9 cellular contexts compared by ENCODE assay signal in the genomic region with DNA sequence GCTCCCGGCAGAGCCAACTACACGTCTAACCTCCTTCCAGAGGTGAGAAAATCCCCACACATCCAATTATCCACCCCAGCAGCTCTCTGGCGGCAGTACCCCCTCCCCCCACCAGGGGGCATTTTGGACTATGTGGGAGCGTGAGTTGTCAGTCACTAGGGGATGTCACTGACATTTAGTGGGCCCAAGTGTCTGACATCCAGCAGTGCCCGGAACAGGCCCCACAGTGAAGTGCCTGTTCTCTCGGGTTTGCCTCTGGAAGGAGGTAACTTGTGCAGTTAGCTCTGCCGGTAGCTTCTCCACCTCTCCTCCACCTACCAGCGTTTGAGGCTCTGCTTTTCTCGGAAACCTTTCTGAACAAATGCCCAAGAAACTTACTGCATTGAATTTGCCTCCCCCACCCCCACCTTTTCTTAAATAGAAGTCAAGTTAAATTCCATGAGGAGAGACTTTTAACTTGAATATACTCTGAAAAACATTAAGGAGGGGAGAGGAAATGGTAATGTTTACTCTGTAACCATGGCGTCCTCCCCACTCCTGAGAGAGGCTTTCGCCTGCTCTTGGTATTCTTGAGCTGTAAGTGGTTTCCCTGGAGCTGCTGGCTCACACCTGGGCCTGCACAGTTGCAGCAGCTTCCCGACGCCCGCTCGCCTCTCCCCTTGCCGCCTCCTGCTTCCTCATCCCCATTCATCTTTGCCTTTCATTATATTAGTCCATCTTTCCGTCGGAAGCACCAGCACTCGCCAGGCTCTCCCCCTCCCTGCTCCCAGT.
A peak's percentile ranks its signal among the peaks of the same experiment; 100 is the strongest.
DNase-seq lines count a peak whose midpoint lies in the region; ATAC-seq and TF ChIP-seq lines count a peak whose summit lies in the region.
"Had no signal": no experiment of that assay in that cellular context is flagged by ENCODE, and none has a peak within 500 bp of the region (broad histone marks: within the 10 kb centered on the region; RNA-seq: fewer than 3 reads in every experiment).

No MANE protein-coding gene starts in this region.

- no peaks in the 10 kb centered on the region for H3K36me3 ChIP-seq in right lobe of liver

- no peak overlapping the region for H3K27ac ChIP-seq in right lobe of liver
- H3K27ac ChIP-seq: BLaER1 treated with 17β-estradiol and CSF1 and Interleukin-3, amounts not matched to agents 10 nM and 100 nM had no signal

- DNase-seq in NCI-H2081 (lab: John Stamatoyannopoulos, UW) (peak; percentile 32 to 50), NCI-H2081 treated with DMSO at 0.1 percent for 48 hours (lab: John Stamatoyannopoulos, UW) (no peak), NCI-H2171 (lab: John Stamatoyannopoulos, UW) (peak; percentile 35), cerebellar cortex (ENCODE audit: low spot score) (peak; percentile 47), right lobe of liver (peak in 2 of 3 donors; percentile 65 to 66)
- DNase-seq in activated CD4-positive, CD25-positive, alpha-beta regulatory T cell treated with anti-CD3 and anti-CD28 coated beads, Interleukin-2, amount 50 U/mL, for 16 hours (ENCODE audit: low read depth, low spot score), result peak; percentile 48
- peak; percentile 48 to 65 (median 49) for DNase-seq in stimulated activated CD4-positive, alpha-beta T cell treated with anti-CD3 and anti-CD28 coated beads, TNF-alpha, amount 100 ng/mL, for 4 hours (ENCODE audit: low read depth in 3 of 3)

- H3K4me1 ChIP-seq in right lobe of liver, result peaks cover 0 to 14% (median 0%) of the 10 kb centered on the region in 4 donors

- intact Hi-C loops in right lobe of liver (cut with DNase I), result loop anchor here in 1 of 2 donors (10.0 kb wide), 1 partner anchor 219 kb away; no protein-coding TSS in a partner anchor

- TF ChIP-seq CTCF in right lobe of liver (IDR thresholded peaks at IDR 0.05), result peak; percentile 70 to 87 (median 81)

- TF ChIP-seq POLR2A in right lobe of liver (IDR thresholded peaks at IDR 0.05), result no peak

- no peak overlapping the region for H3K4me3 ChIP-seq in right lobe of liver
- H3K4me3 ChIP-seq: BLaER1 treated with 17β-estradiol and CSF1 and Interleukin-3, amounts not matched to agents 10 nM and 100 nM had no signal

- no peaks in the 10 kb centered on the region for H3K27me3 ChIP-seq in right lobe of liver

- WGBS in right lobe of liver (ENCODE audit: insufficient coverage, low coverage, low lambda C conversion rate, missing lambda C conversion rate), result 33% methylated on average over 15 of the region's 19 CpGs

- ATAC-seq in right lobe of liver (peak; percentile 51 to 75 (median 72)), HG02938 (IDR thresholded peaks at IDR 0.05; ENCODE audit: unreplicated experiment) (no peak)

- H3K9me3 ChIP-seq in right lobe of liver, result no peaks in the 10 kb centered on the region
- H3K9me3 ChIP-seq: BLaER1 treated with 17β-estradiol and CSF1 and Interleukin-3, amounts not matched to agents 10 nM and 100 nM had no signal
